ENCODE assay signal across 22 cellular contexts in genomic region chr14:77069551-77069950, GRCh38.
"Had no signal": no experiment of that assay in that cellular context is flagged by ENCODE, and none has a peak within 500 bp of the region (broad histone marks: within the 10 kb centered on the region; RNA-seq: fewer than 3 reads in every experiment).

No MANE protein-coding gene starts in this region.

- H3K36me3 Mint-ChIP-seq: activated naive CD8-positive, alpha-beta T cell had no signal

- H3K4me1 ChIP-seq: SJSA1 had no signal

- H3K27ac Mint-ChIP-seq: activated naive CD8-positive, alpha-beta T cell had no signal

- H3K9me3 Mint-ChIP-seq: activated T-cell treated with anti-CD3 and anti-CD28 coated beads, Interleukin-2, amount 50 U/mL, for 72 hours; endodermal cell; nephron had no signal

- H3K36me3 ChIP-seq: left lung, SJSA1, stomach, upper lobe of left lung, WERI-Rb-1 had no signal

- FAIRE-seq: keratinocyte had no signal

- ATAC-seq: left lung had no signal

- DNase-seq: activated CD4-positive, alpha-beta T cell treated with anti-CD3 and anti-CD28 coated beads for 1 hour; activated gamma-delta T cell treated with Interleukin-2 at 50 U/mL for 16 hours; activated T-cell treated with anti-CD3 and anti-CD28 coated beads, Interleukin-2, amount 50 U/mL, for 72 hours; endodermal cell; foreskin fibroblast; glutamatergic neuron; left lung; occipital lobe; retina; stimulated activated CD4-positive, alpha-beta T cell treated with anti-CD3 and anti-CD28 coated beads, Interleukin-2, amount 100 ng/mL, for 48 hours; stomach; SW 1271; T-helper 2 cell; testis; WERI-Rb-1 had no signal

- H3K27me3 ChIP-seq: left lung, SJSA1, stomach, testis, upper lobe of left lung had no signal

- H3K9me3 ChIP-seq: left lung, SJSA1, stomach, testis, upper lobe of left lung had no signal

- H3K4me3 Mint-ChIP-seq: activated naive CD8-positive, alpha-beta T cell; activated T-cell treated with anti-CD3 and anti-CD28 coated beads, Interleukin-2, amount 50 U/mL, for 72 hours; endodermal cell; nephron had no signal

- H3K27ac ChIP-seq: epithelial cell of prostate, SJSA1, WERI-Rb-1 had no signal

- H3K4me3 ChIP-seq: left lung, SJSA1, skin epidermis, stomach, testis, upper lobe of left lung had no signal
